ENCODE assay signal across 29 cellular contexts in genomic region chr11:10534331-10534730, GRCh38. TPM values are rescaled to one million over a fixed set of nuclear protein-coding genes. Genes with fewer than 3 reads are reported as not detected.
"Had no signal": no experiment of that assay in that cellular context is flagged by ENCODE, and none has a peak within 500 bp of the region (broad histone marks: within the 10 kb centered on the region; RNA-seq: fewer than 3 reads in every experiment).

No MANE protein-coding gene starts in this region.

- H3K9ac ChIP-seq: parathyroid adenoma had no signal

- H3K79me2 ChIP-seq: parathyroid adenoma had no signal

- H3K4me3 ChIP-seq: coronary artery, dorsolateral prefrontal cortex, esophagus muscularis mucosa, gastrocnemius medialis, lung, psoas muscle, right lobe of liver, spleen, tibial artery, upper lobe of left lung, vagina had no signal

- H3K9me3 ChIP-seq: esophagus muscularis mucosa, gastrocnemius medialis, psoas muscle, right lobe of liver, spleen, tibial artery, upper lobe of left lung, vagina had no signal

- H3K27ac Mint-ChIP-seq: immature natural killer cell; nephron; stimulated activated naive CD8-positive, alpha-beta T cell treated with anti-CD3 and anti-CD28 coated beads, Interleukin-15, Interleukin-2, amounts not matched to agents 100 ng/mL and 50 ng/mL, for 24 hours had no signal

- H3K4me3 Mint-ChIP-seq: immature natural killer cell; nephron; stimulated activated memory B cell treated with anti-CD40 and anti-IgM and Interleukin-4, amounts not matched to agents 10 μg/mL and 1 μg/mL and 100 μg/mL, for 72 hours; stimulated activated naive CD8-positive, alpha-beta T cell treated with anti-CD3 and anti-CD28 coated beads, Interleukin-15, Interleukin-2, amounts not matched to agents 100 ng/mL and 50 ng/mL, for 24 hours had no signal

- H2AFZ ChIP-seq: parathyroid adenoma had no signal

- H3K4me1 Mint-ChIP-seq: nephron had no signal

- ATAC-seq: gastrocnemius medialis; left cardiac atrium; left ventricle myocardium superior; psoas muscle; right lobe of liver; stimulated activated memory B cell treated with anti-CD40 and anti-IgM and Interleukin-4, amounts not matched to agents 10 μg/mL and 1 μg/mL and 100 μg/mL, for 72 hours had no signal

- H3K9me3 Mint-ChIP-seq: immature natural killer cell; naive B cell; nephron; stimulated activated memory B cell treated with anti-CD40 and anti-IgM and Interleukin-4, amounts not matched to agents 10 μg/mL and 1 μg/mL and 100 μg/mL, for 72 hours; stimulated activated naive CD8-positive, alpha-beta T cell treated with anti-CD3 and anti-CD28 coated beads, Interleukin-15, Interleukin-2, amounts not matched to agents 100 ng/mL and 50 ng/mL, for 24 hours had no signal

- H3K27me3 Mint-ChIP-seq: naive B cell; stimulated activated memory B cell treated with anti-CD40 and anti-IgM and Interleukin-4, amounts not matched to agents 10 μg/mL and 1 μg/mL and 100 μg/mL, for 72 hours; stimulated activated naive CD8-positive, alpha-beta T cell treated with anti-CD3 and anti-CD28 coated beads, Interleukin-15, Interleukin-2, amounts not matched to agents 100 ng/mL and 50 ng/mL, for 24 hours had no signal

- H3K27me3 ChIP-seq: dorsolateral prefrontal cortex, esophagus muscularis mucosa, gastrocnemius medialis, right lobe of liver, spleen, tibial artery, upper lobe of left lung, vagina had no signal

- H3K4me1 ChIP-seq: parathyroid adenoma had no signal

- DNase-seq: dorsolateral prefrontal cortex; effector CD8-positive, alpha-beta T cell; gastrocnemius medialis; immature natural killer cell; left cardiac atrium; left ventricle myocardium superior; mesenchymal stem cell; midbrain; naive B cell; psoas muscle; retina; right lobe of liver; spleen; stimulated activated CD4-positive, alpha-beta T cell treated with anti-CD3 and anti-CD28 coated beads, Interleukin-15, amount 100 ng/mL, for 24 hours; stimulated activated CD4-positive, alpha-beta T cell treated with anti-CD3 and anti-CD28 coated beads, Interleukin-1b, Interleukin-23, amount 100 ng/mL, for 48 hours; stimulated activated CD4-positive, alpha-beta T cell treated with anti-CD3 and anti-CD28 coated beads, Interleukin-4, amount 100 ng/mL, for 24 hours; tibial artery; upper lobe of left lung had no signal

- H3K27ac ChIP-seq: coronary artery, epithelial cell of prostate, esophagus muscularis mucosa, gastrocnemius medialis, parathyroid adenoma, psoas muscle, right lobe of liver, spleen, upper lobe of left lung, vagina had no signal

RNA-seq across cellular contexts. Expression of gene LYVE1, which starts 34.1 kb away (rescaled TPM):
- total RNA-seq: fibroblast of villous mesenchyme had no signal
- polyA plus RNA-seq: immature natural killer cell, keratinocyte had no signal
